In the genomic region with DNA sequence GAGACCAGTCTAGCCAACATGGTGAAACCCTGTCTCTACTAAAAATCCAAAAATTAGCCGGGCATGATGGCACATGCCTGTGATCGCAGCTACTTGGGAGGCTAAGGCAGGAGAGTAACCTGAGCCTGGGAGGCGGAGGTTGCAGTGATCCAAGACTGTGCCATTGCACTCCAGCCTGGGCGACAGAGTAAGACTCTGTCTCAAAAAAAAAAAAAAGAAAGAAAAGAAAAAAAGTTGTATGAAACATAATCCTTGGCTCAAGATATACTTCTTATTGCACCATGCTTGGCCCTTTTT, we compare ENCODE assay signal across 7 cellular contexts. TPM values are rescaled to one million over a fixed set of nuclear protein-coding genes. Genes with fewer than 3 reads are reported as not detected.
A peak's percentile ranks its signal among the peaks of the same experiment; 100 is the strongest.
DNase-seq lines count a peak whose midpoint lies in the region; ATAC-seq and TF ChIP-seq lines count a peak whose summit lies in the region.
"Not testable (repeated sequence)": the region's sequence is repeated elsewhere in the genome, so short reads cannot be mapped to it uniquely, and the experiment has no call there.

No MANE protein-coding gene starts in this region.

- not testable (repeated sequence) for H3K9ac ChIP-seq in PC-3 (ENCODE audit: low read length)

- not testable (repeated sequence) for H3K9me2 ChIP-seq in GM23338 (ENCODE audit: insufficient read depth); PC-3 (replicated peaks; ENCODE audit: low read length)

- not testable (repeated sequence) for H3K4me3 Mint-ChIP-seq in GM23338; chondrocyte (ENCODE audit: unreplicated experiment)
- H3K4me3 Mint-ChIP-seq in activated CD4-positive, alpha-beta T cell treated with anti-CD3 and anti-CD28 coated beads, Interleukin-2, amount 10 ng/mL, durations not matched to agents 24 days and 14 days, result peak overlapping the region; percentile 85
- peak overlapping the region; percentile 68 for H3K4me3 Mint-ChIP-seq in activated naive CD4-positive, alpha-beta T cell treated with anti-CD3 and anti-CD28 coated beads, Interleukin-2, amount 10 ng/mL, durations not matched to agents 7 days and 5 days

- H2AFZ ChIP-seq in GM23338, result 0 out of 2 replicates have a peak overlapping the region, but pooled peaks have one; percentile 57
- not testable (repeated sequence) for H2AFZ ChIP-seq in PC-3 (ENCODE audit: low read length)

- H3K4me2 ChIP-seq in GM23338 (0 out of 2 replicates have a peak overlapping the region, but pooled peaks have one; percentile 12), PC-3 (ENCODE audit: low read length) (peak overlapping the region; percentile 6; the same call in 1 of the 2 replicates)

- ATAC-seq in GM23338, PC-3, left lung: not testable (repeated sequence)

- H3K79me2 ChIP-seq in GM23338 (replicated peaks; ENCODE audit: insufficient read depth); PC-3 (ENCODE audit: low read length): not testable (repeated sequence)

- H3K27me3 ChIP-seq in GM23338 (ENCODE audit: insufficient read depth); PC-3 (ENCODE audit: low read length); left lung: not testable (repeated sequence)

- CTCF ChIA-PET in PC-3 (lab: Charles Lee), result not testable (repeated sequence)
- CTCF ChIA-PET in activated naive CD4-positive, alpha-beta T cell treated with anti-CD3 and anti-CD28 coated beads, Interleukin-2, amount 10 ng/mL, durations not matched to agents 7 days and 5 days (lab: Charles Lee), result interaction anchor here (1.3 to 3.6 kb wide), 3 partner anchors 12 to 27 kb away, joined by 3 to 27 read pairs (median 19); no protein-coding TSS in a partner anchor

- H3K27me3 Mint-ChIP-seq in GM23338 (ENCODE audit: insufficient read depth, low read depth, poor library complexity), result peaks cover 11% of the 10 kb centered on the region
- H3K27me3 Mint-ChIP-seq in activated CD4-positive, alpha-beta T cell treated with anti-CD3 and anti-CD28 coated beads, Interleukin-2, amount 10 ng/mL, durations not matched to agents 24 days and 14 days; activated naive CD4-positive, alpha-beta T cell treated with anti-CD3 and anti-CD28 coated beads, Interleukin-2, amount 10 ng/mL, durations not matched to agents 7 days and 5 days; chondrocyte (ENCODE audit: low read depth): not testable (repeated sequence)

- POLR2A ChIA-PET in PC-3 (lab: Charles Lee; ENCODE audit: unreplicated experiment), result not testable (repeated sequence)

- intact Hi-C loops in PC-3 (cut with micrococcal nuclease); activated CD4-positive, alpha-beta T cell treated with anti-CD3 and anti-CD28 coated beads, Interleukin-2, amount 10 ng/mL, durations not matched to agents 24 days and 14 days (cut with micrococcal nuclease); left lung (cut with DNase I): not testable (repeated sequence)

- H3K4me1 Mint-ChIP-seq in GM23338, result not testable (repeated sequence)
- H3K4me1 Mint-ChIP-seq in activated CD4-positive, alpha-beta T cell treated with anti-CD3 and anti-CD28 coated beads, Interleukin-2, amount 10 ng/mL, durations not matched to agents 24 days and 14 days, result peaks cover 51% of the 10 kb centered on the region
- H3K4me1 Mint-ChIP-seq in activated naive CD4-positive, alpha-beta T cell treated with anti-CD3 and anti-CD28 coated beads, Interleukin-2, amount 10 ng/mL, durations not matched to agents 7 days and 5 days, result peaks cover 70% of the 10 kb centered on the region
- H3K4me1 Mint-ChIP-seq in chondrocyte (ENCODE audit: low read depth), result peaks cover 28% of the 10 kb centered on the region

- not testable (repeated sequence) for H4K20me1 ChIP-seq in GM23338 (replicated peaks; ENCODE audit: insufficient read depth); PC-3 (ENCODE audit: low read length)

- not testable (repeated sequence) for H3K27ac Mint-ChIP-seq in GM23338
- peak overlapping the region; percentile 97 for H3K27ac Mint-ChIP-seq in activated CD4-positive, alpha-beta T cell treated with anti-CD3 and anti-CD28 coated beads, Interleukin-2, amount 10 ng/mL, durations not matched to agents 24 days and 14 days
- peak overlapping the region; percentile 99 for H3K27ac Mint-ChIP-seq in activated naive CD4-positive, alpha-beta T cell treated with anti-CD3 and anti-CD28 coated beads, Interleukin-2, amount 10 ng/mL, durations not matched to agents 7 days and 5 days
- H3K27ac Mint-ChIP-seq in chondrocyte (ENCODE audit: unreplicated experiment), result peak overlapping the region; percentile 98

- not testable (repeated sequence) for TF ChIP-seq CTCF in GM23338 (conservative IDR thresholded peaks at IDR 0.05; ENCODE audit: low read depth in 2 of 2); PC-3 (conservative IDR thresholded peaks at IDR 0.05; ENCODE audit: low read depth, low read length); chondrocyte (IDR thresholded peaks at IDR 0.05); left lung (IDR thresholded peaks at IDR 0.05)

- DNase-seq in GM23338 (ENCODE audit: low spot score); PC-3; activated CD4-positive, alpha-beta T cell treated with anti-CD3 and anti-CD28 coated beads, Interleukin-2, amount 10 ng/mL, durations not matched to agents 24 days and 14 days; activated naive CD4-positive, alpha-beta T cell treated with anti-CD3 and anti-CD28 coated beads, Interleukin-2, amount 10 ng/mL, durations not matched to agents 7 days and 5 days; chondrocyte (ENCODE audit: low spot score); left lung: not testable (repeated sequence)

- H3K36me3 Mint-ChIP-seq in GM23338 (ENCODE audit: low read depth); activated CD4-positive, alpha-beta T cell treated with anti-CD3 and anti-CD28 coated beads, Interleukin-2, amount 10 ng/mL, durations not matched to agents 24 days and 14 days (ENCODE audit: low read depth): not testable (repeated sequence)
- peaks cover 28% of the 10 kb centered on the region for H3K36me3 Mint-ChIP-seq in activated naive CD4-positive, alpha-beta T cell treated with anti-CD3 and anti-CD28 coated beads, Interleukin-2, amount 10 ng/mL, durations not matched to agents 7 days and 5 days
- H3K36me3 Mint-ChIP-seq in chondrocyte (ENCODE audit: low read depth), result peaks cover 11% of the 10 kb centered on the region

- H3F3A ChIP-seq in GM23338 (replicated peaks; ENCODE audit: low read depth); PC-3 (ENCODE audit: low read length, unreplicated experiment): not testable (repeated sequence)

- not testable (repeated sequence) for H3K36me3 ChIP-seq in GM23338 (ENCODE audit: insufficient read depth); PC-3 (ENCODE audit: low read depth, low read length); left lung

- not testable (repeated sequence) for H3K4me1 ChIP-seq in GM23338 (ENCODE audit: insufficient read depth)
- peaks cover 22% of the 10 kb centered on the region for H3K4me1 ChIP-seq in PC-3 (ENCODE audit: insufficient read depth, low read length)
- peaks cover 2 to 11% of the 10 kb centered on the region in 2 donors for H3K4me1 ChIP-seq in left lung

- not testable (repeated sequence) for H3K4me3 ChIP-seq in GM23338; PC-3 (ENCODE audit: low read length); left lung; skin epidermis

- H3K27ac ChIP-seq in GM23338 (ENCODE audit: low read depth), result not testable (repeated sequence)
- peak overlapping the region; percentile 87 for H3K27ac ChIP-seq in PC-3 (ENCODE audit: low read length)
- H3K27ac ChIP-seq in left lung, result peak overlapping the region; percentile 33 to 60
- peak overlapping the region in 16 of 21 experiments; percentile 1 to 92 (median 68) for H3K27ac ChIP-seq in skin epidermis

- H3K9me3 ChIP-seq in PC-3 (ENCODE audit: low read length); left lung: not testable (repeated sequence)

- H3K9me3 Mint-ChIP-seq in GM23338; activated CD4-positive, alpha-beta T cell treated with anti-CD3 and anti-CD28 coated beads, Interleukin-2, amount 10 ng/mL, durations not matched to agents 24 days and 14 days; activated naive CD4-positive, alpha-beta T cell treated with anti-CD3 and anti-CD28 coated beads, Interleukin-2, amount 10 ng/mL, durations not matched to agents 7 days and 5 days; chondrocyte (ENCODE audit: low read depth): not testable (repeated sequence)

- BruUV-seq in PC-3 (replicated peaks; lab: Mats Ljungman, UMichigan), result not testable (repeated sequence)

RNA-seq across cellular contexts. Expression of a gene that starts 19.1 kb away (rescaled TPM):
- 1.2 and 1.4 TPM in 2 replicates for total RNA-seq in GM23338 (2014; rRNA removed; shearing (Covaris generic))
- 0.28 and 0.37 TPM in 2 replicates for polyA plus RNA-seq in GM23338 (2016; fragmentation: Nextera tagmentation; extraction: Ambion mirVana)
- total RNA-seq in PC-3 (2014; rRNA removed) (2.2 and 3.3 TPM in 2 replicates), chondrocyte (3.5 to 12.4 TPM (median 5.8 TPM) in 3 replicates), left lung (1 to 10 TPM; 2.3 to 5.1 TPM)
- total RNA-seq in activated CD4-positive, alpha-beta T cell treated with anti-CD3 and anti-CD28 coated beads, Interleukin-2, amount 10 ng/mL, durations not matched to agents 24 days and 14 days, result 1.3 and 1.4 TPM in 2 replicates
